1 cellular context compared by ENCODE assay signal in genomic region chr19:4791183-4792018, GRCh38.
TF ChIP-seq lines count a peak whose summit lies in the region.

A gene with protein sequence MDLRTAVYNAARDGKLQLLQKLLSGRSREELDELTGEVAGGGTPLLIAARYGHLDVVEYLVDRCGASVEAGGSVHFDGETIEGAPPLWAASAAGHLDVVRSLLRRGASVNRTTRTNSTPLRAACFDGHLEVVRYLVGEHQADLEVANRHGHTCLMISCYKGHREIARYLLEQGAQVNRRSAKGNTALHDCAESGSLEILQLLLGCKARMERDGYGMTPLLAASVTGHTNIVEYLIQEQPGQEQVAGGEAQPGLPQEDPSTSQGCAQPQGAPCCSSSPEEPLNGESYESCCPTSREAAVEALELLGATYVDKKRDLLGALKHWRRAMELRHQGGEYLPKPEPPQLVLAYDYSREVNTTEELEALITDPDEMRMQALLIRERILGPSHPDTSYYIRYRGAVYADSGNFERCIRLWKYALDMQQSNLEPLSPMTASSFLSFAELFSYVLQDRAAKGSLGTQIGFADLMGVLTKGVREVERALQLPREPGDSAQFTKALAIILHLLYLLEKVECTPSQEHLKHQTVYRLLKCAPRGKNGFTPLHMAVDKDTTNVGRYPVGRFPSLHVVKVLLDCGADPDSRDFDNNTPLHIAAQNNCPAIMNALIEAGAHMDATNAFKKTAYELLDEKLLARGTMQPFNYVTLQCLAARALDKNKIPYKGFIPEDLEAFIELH (plus strand): TSS chr19:4791734. CDS start chr19:4791855, 121 bp downstream.

TF ChIP-seq in H1, 55 proteins besides CTCF, POLR2A, EP300 and RAD21 (continued from another document):
- TF ChIP-seq, protein P1, sequence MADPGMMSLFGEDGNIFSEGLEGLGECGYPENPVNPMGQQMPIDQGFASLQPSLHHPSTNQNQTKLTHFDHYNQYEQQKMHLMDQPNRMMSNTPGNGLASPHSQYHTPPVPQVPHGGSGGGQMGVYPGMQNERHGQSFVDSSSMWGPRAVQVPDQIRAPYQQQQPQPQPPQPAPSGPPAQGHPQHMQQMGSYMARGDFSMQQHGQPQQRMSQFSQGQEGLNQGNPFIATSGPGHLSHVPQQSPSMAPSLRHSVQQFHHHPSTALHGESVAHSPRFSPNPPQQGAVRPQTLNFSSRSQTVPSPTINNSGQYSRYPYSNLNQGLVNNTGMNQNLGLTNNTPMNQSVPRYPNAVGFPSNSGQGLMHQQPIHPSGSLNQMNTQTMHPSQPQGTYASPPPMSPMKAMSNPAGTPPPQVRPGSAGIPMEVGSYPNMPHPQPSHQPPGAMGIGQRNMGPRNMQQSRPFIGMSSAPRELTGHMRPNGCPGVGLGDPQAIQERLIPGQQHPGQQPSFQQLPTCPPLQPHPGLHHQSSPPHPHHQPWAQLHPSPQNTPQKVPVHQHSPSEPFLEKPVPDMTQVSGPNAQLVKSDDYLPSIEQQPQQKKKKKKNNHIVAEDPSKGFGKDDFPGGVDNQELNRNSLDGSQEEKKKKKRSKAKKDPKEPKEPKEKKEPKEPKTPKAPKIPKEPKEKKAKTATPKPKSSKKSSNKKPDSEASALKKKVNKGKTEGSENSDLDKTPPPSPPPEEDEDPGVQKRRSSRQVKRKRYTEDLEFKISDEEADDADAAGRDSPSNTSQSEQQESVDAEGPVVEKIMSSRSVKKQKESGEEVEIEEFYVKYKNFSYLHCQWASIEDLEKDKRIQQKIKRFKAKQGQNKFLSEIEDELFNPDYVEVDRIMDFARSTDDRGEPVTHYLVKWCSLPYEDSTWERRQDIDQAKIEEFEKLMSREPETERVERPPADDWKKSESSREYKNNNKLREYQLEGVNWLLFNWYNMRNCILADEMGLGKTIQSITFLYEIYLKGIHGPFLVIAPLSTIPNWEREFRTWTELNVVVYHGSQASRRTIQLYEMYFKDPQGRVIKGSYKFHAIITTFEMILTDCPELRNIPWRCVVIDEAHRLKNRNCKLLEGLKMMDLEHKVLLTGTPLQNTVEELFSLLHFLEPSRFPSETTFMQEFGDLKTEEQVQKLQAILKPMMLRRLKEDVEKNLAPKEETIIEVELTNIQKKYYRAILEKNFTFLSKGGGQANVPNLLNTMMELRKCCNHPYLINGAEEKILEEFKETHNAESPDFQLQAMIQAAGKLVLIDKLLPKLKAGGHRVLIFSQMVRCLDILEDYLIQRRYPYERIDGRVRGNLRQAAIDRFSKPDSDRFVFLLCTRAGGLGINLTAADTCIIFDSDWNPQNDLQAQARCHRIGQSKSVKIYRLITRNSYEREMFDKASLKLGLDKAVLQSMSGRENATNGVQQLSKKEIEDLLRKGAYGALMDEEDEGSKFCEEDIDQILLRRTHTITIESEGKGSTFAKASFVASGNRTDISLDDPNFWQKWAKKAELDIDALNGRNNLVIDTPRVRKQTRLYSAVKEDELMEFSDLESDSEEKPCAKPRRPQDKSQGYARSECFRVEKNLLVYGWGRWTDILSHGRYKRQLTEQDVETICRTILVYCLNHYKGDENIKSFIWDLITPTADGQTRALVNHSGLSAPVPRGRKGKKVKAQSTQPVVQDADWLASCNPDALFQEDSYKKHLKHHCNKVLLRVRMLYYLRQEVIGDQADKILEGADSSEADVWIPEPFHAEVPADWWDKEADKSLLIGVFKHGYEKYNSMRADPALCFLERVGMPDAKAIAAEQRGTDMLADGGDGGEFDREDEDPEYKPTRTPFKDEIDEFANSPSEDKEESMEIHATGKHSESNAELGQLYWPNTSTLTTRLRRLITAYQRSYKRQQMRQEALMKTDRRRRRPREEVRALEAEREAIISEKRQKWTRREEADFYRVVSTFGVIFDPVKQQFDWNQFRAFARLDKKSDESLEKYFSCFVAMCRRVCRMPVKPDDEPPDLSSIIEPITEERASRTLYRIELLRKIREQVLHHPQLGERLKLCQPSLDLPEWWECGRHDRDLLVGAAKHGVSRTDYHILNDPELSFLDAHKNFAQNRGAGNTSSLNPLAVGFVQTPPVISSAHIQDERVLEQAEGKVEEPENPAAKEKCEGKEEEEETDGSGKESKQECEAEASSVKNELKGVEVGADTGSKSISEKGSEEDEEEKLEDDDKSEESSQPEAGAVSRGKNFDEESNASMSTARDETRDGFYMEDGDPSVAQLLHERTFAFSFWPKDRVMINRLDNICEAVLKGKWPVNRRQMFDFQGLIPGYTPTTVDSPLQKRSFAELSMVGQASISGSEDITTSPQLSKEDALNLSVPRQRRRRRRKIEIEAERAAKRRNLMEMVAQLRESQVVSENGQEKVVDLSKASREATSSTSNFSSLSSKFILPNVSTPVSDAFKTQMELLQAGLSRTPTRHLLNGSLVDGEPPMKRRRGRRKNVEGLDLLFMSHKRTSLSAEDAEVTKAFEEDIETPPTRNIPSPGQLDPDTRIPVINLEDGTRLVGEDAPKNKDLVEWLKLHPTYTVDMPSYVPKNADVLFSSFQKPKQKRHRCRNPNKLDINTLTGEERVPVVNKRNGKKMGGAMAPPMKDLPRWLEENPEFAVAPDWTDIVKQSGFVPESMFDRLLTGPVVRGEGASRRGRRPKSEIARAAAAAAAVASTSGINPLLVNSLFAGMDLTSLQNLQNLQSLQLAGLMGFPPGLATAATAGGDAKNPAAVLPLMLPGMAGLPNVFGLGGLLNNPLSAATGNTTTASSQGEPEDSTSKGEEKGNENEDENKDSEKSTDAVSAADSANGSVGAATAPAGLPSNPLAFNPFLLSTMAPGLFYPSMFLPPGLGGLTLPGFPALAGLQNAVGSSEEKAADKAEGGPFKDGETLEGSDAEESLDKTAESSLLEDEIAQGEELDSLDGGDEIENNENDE (IDR thresholded peaks at IDR 0.05; ENCODE audit: insufficient replicate concordance, low read length) = no peak
- TF ChIP-seq JUN (IDR thresholded peaks at IDR 0.05; ENCODE audit: low read depth, low read length) (no peak), RFX5 (IDR thresholded peaks at IDR 0.05; ENCODE audit: borderline replicate concordance, low read depth, low read length) (no peak), POU5F1 (IDR thresholded peaks at IDR 0.05; ENCODE audit: low read depth, low read length) (no peak), SIX5 (IDR thresholded peaks at IDR 0.05; ENCODE audit: low read depth, low read length) (peak; percentile 99), TBP (IDR thresholded peaks at IDR 0.05; ENCODE audit: low read depth, low read length) (peak; percentile 75), SP1 (IDR thresholded peaks at IDR 0.05; ENCODE audit: low read depth, low read length) (peak; percentile 57; the same call in 1 of the 2 replicates), NRF1 (IDR thresholded peaks at IDR 0.05; ENCODE audit: low read depth, low read length) (no peak), CBX5 (IDR thresholded peaks at IDR 0.05; ENCODE audit: low read depth, low read length) (no peak), CTBP2 (IDR thresholded peaks at IDR 0.05; ENCODE audit: borderline replicate concordance, insufficient read depth, insufficient read length, low read length) (no peak), JUND (IDR thresholded peaks at IDR 0.05; ENCODE audit: low read length) (no peak; the same call in 1 of the 2 replicates), BACH1 (IDR thresholded peaks at IDR 0.05; ENCODE audit: low read length) (no peak), CHD1 (IDR thresholded peaks at IDR 0.05; ENCODE audit: low read depth, low read length) (no peak), SRF (IDR thresholded peaks at IDR 0.05; ENCODE audit: low read depth, low read length) (peak; percentile 44; the same call in 1 of the 2 replicates), RXRA (IDR thresholded peaks at IDR 0.05; ENCODE audit: insufficient read depth, low read depth, low read length) (no peak), ASH2L (IDR thresholded peaks at IDR 0.05; ENCODE audit: low read length) (peak; percentile 47), KDM4A (IDR thresholded peaks at IDR 0.05; ENCODE audit: low read depth, low read length, severe bottlenecking) (peak; percentile 53), CEBPB (IDR thresholded peaks at IDR 0.05; ENCODE audit: low read depth, low read length) (no peak), SP2 (IDR thresholded peaks at IDR 0.05; ENCODE audit: low read length) (no peak), SIN3A (conservative IDR thresholded peaks at IDR 0.05 in 1 of 2, IDR thresholded peaks at IDR 0.05 in 1 of 2; ENCODE audit: low read depth in 1 of 2, low read length in 2 of 2) (0 out of 4 replicates have a peak, but pooled peaks of 1 of the 2 experiments have one; percentile 83), SUZ12 (IDR thresholded peaks at IDR 0.05; ENCODE audit: low read length) (no peak), BCL11A (IDR thresholded peaks at IDR 0.05; ENCODE audit: low read depth in 2 of 2, low read length in 2 of 2) (no peak), SP4 (IDR thresholded peaks at IDR 0.05; ENCODE audit: low read length) (no peak), POLR2AphosphoS5 (IDR thresholded peaks at IDR 0.05; ENCODE audit: low read depth, low read length) (peak; percentile 90), HDAC2 (IDR thresholded peaks at IDR 0.05; ENCODE audit: borderline replicate concordance in 1 of 2, low read depth in 2 of 2, low read length in 2 of 2) (peak in 1 of 2 experiments; percentile 87; a peak in 2 of 4 replicates), RNF2 (IDR thresholded peaks at IDR 0.05; ENCODE audit: borderline replicate concordance, low read depth, low read length, missing control alignments, poor library complexity, severe bottlenecking) (no peak), SIRT6 (IDR thresholded peaks at IDR 0.05; ENCODE audit: low read length) (no peak), TEAD4 (IDR thresholded peaks at IDR 0.05; ENCODE audit: low read depth, low read length) (peak; percentile 83; the same call in 1 of the 2 replicates), EGR1 (IDR thresholded peaks at IDR 0.05; ENCODE audit: borderline replicate concordance, low read depth, low read length) (no peak), MAFK (IDR thresholded peaks at IDR 0.05; ENCODE audit: low read depth, low read length) (no peak), CBX8 (IDR thresholded peaks at IDR 0.05; ENCODE audit: borderline replicate concordance, low read depth, low read length) (no peak), BRCA1 (IDR thresholded peaks at IDR 0.05; ENCODE audit: low read depth, low read length) (no peak; the same call in 1 of the 2 replicates), YY1 (IDR thresholded peaks at IDR 0.05; ENCODE audit: low read depth, low read length) (peak; percentile 100), EZH2 (IDR thresholded peaks at IDR 0.05; ENCODE audit: low read depth, low read length, severe bottlenecking) (no peak), PHF8 (conservative IDR thresholded peaks at IDR 0.05; ENCODE audit: low read depth, low read length) (peak; percentile 94), CREB1 (IDR thresholded peaks at IDR 0.05) (peak; percentile 99), ZNF274 (IDR thresholded peaks at IDR 0.05; ENCODE audit: borderline replicate concordance, extremely low read depth, low read length) (no peak), KDM5A (IDR thresholded peaks at IDR 0.05; ENCODE audit: low read length) (peak; percentile 98), RBBP5 (IDR thresholded peaks at IDR 0.05; ENCODE audit: borderline replicate concordance, low read depth, low read length) (peak; percentile 68; the same call in 1 of the 2 replicates), KDM1A (IDR thresholded peaks at IDR 0.05; ENCODE audit: borderline replicate concordance, low read length) (no peak), CHD2 (IDR thresholded peaks at IDR 0.05; ENCODE audit: low read length) (peak; percentile 71; the same call in 1 of the 2 replicates), TCF12 (IDR thresholded peaks at IDR 0.05; ENCODE audit: low read depth, low read length) (0 out of 2 replicates have a peak, but pooled peaks have one; percentile 5), FOSL1 (IDR thresholded peaks at IDR 0.05; ENCODE audit: insufficient read depth, low read depth, low read length) (no peak), GTF2F1 (IDR thresholded peaks at IDR 0.05; ENCODE audit: borderline replicate concordance, low read depth, low read length) (no peak), NANOG (IDR thresholded peaks at IDR 0.05; ENCODE audit: insufficient read depth, low read depth, low read length, poor library complexity, severe bottlenecking) (no peak), SAP30 (IDR thresholded peaks at IDR 0.05; ENCODE audit: insufficient read depth, insufficient replicate concordance, low read length) (no peak)
- TF ChIP-seq, protein P2, sequence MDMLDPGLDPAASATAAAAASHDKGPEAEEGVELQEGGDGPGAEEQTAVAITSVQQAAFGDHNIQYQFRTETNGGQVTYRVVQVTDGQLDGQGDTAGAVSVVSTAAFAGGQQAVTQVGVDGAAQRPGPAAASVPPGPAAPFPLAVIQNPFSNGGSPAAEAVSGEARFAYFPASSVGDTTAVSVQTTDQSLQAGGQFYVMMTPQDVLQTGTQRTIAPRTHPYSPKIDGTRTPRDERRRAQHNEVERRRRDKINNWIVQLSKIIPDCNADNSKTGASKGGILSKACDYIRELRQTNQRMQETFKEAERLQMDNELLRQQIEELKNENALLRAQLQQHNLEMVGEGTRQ (IDR thresholded peaks at IDR 0.05; ENCODE audit: low read length) = peak; percentile 67; the same call in 1 of the 2 replicates
- TF ChIP-seq, protein P3, sequence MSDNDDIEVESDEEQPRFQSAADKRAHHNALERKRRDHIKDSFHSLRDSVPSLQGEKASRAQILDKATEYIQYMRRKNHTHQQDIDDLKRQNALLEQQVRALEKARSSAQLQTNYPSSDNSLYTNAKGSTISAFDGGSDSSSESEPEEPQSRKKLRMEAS (IDR thresholded peaks at IDR 0.05) = peak; percentile 85
- TF ChIP-seq, protein P4, sequence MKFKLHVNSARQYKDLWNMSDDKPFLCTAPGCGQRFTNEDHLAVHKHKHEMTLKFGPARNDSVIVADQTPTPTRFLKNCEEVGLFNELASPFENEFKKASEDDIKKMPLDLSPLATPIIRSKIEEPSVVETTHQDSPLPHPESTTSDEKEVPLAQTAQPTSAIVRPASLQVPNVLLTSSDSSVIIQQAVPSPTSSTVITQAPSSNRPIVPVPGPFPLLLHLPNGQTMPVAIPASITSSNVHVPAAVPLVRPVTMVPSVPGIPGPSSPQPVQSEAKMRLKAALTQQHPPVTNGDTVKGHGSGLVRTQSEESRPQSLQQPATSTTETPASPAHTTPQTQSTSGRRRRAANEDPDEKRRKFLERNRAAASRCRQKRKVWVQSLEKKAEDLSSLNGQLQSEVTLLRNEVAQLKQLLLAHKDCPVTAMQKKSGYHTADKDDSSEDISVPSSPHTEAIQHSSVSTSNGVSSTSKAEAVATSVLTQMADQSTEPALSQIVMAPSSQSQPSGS (IDR thresholded peaks at IDR 0.05; ENCODE audit: low read length) = 0 out of 2 replicates have a peak, but pooled peaks have one; percentile 51
